10 cellular contexts compared by ENCODE assay signal in genomic region chr13:47499358-47500150, GRCh38.
DNase-seq lines count a peak whose midpoint lies in the region; TF ChIP-seq lines count a peak whose summit lies in the region.
"Had no signal": no experiment of that assay in that cellular context is flagged by ENCODE, and none has a peak within 500 bp of the region (broad histone marks: within the 10 kb centered on the region; RNA-seq: fewer than 3 reads in every experiment).

No MANE protein-coding gene starts in this region.

- TF ChIP-seq CTCF in AG04449 (IDR thresholded peaks at IDR 0.05; ENCODE audit: insufficient read depth, low read length, missing control alignments): no peak

- CTCF ChIA-PET in AG04449 (lab: Yijun Ruan, JAX): interaction anchor here (1.3 kb wide), 1 partner anchor 140 kb away, joined by 3 read pairs; no protein-coding TSS in a partner anchor

- no peaks in the 10 kb centered on the region for H3K27me3 ChIP-seq in adipocyte (replicated peaks; ENCODE audit: control insufficient read depth, insufficient read depth, low read length)
- H3K27me3 ChIP-seq: BE2C had no signal

- peak overlapping the region; percentile 56 for H3K9ac ChIP-seq in adipocyte (ENCODE audit: low read length)

- H3K36me3 ChIP-seq in adipocyte (ENCODE audit: control insufficient read depth, insufficient read depth, low read length, severe bottlenecking): no peaks in the 10 kb centered on the region
- H3K36me3 ChIP-seq: BE2C had no signal

- 0 out of 2 replicates have a peak, but pooled peaks have one; percentile 21 for TF ChIP-seq EP300 in Ishikawa (IDR thresholded peaks at IDR 0.05; ENCODE audit: borderline replicate concordance)

- peaks cover 7% of the 10 kb centered on the region for H3K4me1 ChIP-seq in adipocyte (ENCODE audit: control insufficient read depth, insufficient read depth, low read length)
- H3K4me1 ChIP-seq: BE2C had no signal

- no peak for TF ChIP-seq RAD21 in Ishikawa (IDR thresholded peaks at IDR 0.05; ENCODE audit: low read depth)

- POLR2A ChIA-PET in AG04449 (lab: Yijun Ruan, JAX): no interaction called here

- H3K4me3 ChIP-seq in AG04449 (ENCODE audit: low read depth, low read length) (no peak overlapping the region), adipocyte (ENCODE audit: low read length) (peak overlapping the region; percentile 26)

- DNase-seq in AG04449 (ENCODE audit: low read depth, low spot score) (peak; percentile 53), adipocyte (ENCODE audit: low read depth) (peak; percentile 88), iris pigment epithelial cell (ENCODE audit: low read depth) (peak; percentile 78), NCI-H1436 treated with DMSO at 0.1 percent for 48 hours (lab: John Stamatoyannopoulos, UW) (no peak), DMS114 treated with DMSO at 0.1 percent for 48 hours (lab: John Stamatoyannopoulos, UW; ENCODE audit: unreplicated experiment) (no peak)
- no peak for DNase-seq in activated CD8-positive, alpha-beta memory T cell treated with anti-CD3 and anti-CD28 coated beads, Interleukin-2, amount 50 U/mL, for 4 hours
- DNase-seq in stimulated activated CD4-positive, alpha-beta T cell treated with anti-CD3 and anti-CD28 coated beads, Interleukin-1b, Interleukin-23, amount 100 ng/mL, for 48 hours: no peak
- DNase-seq: BE2C, RPMI8226 had no signal

- no peaks in the 10 kb centered on the region for H3K9me3 ChIP-seq in adipocyte (ENCODE audit: control insufficient read depth, low read length)
- H3K9me3 ChIP-seq: BE2C had no signal

TF ChIP-seq in Ishikawa, 13 proteins besides CTCF, POLR2A, EP300 and RAD21:
- TF ChIP-seq EGR1 (IDR thresholded peaks at IDR 0.05) (no peak), NFIC (IDR thresholded peaks at IDR 0.05) (peak; percentile 41; the same call in 1 of the 2 replicates), CREB1 (IDR thresholded peaks at IDR 0.05; ENCODE audit: low read depth) (0 out of 2 replicates have a peak, but pooled peaks have one; percentile 23)

Comparison
In these comparisons a context has a peak if more than half of its experiments do, and no peak if none do; other contexts are left out.
1. DNase-seq: peak in AG04449 (single experiment), adipocyte (single experiment) and iris pigment epithelial cell (single experiment); none in activated CD8-positive, alpha-beta memory T cell treated with anti-CD3 and anti-CD28 coated beads, Interleukin-2, amount 50 U/mL, for 4 hours (single experiment), stimulated activated CD4-positive, alpha-beta T cell treated with anti-CD3 and anti-CD28 coated beads, Interleukin-1b, Interleukin-23, amount 100 ng/mL, for 48 hours (single experiment), NCI-H1436 treated with DMSO at 0.1 percent for 48 hours (single experiment) and DMS114 treated with DMSO at 0.1 percent for 48 hours (single experiment).